15 cellular contexts compared by ENCODE assay signal in the genomic region with DNA sequence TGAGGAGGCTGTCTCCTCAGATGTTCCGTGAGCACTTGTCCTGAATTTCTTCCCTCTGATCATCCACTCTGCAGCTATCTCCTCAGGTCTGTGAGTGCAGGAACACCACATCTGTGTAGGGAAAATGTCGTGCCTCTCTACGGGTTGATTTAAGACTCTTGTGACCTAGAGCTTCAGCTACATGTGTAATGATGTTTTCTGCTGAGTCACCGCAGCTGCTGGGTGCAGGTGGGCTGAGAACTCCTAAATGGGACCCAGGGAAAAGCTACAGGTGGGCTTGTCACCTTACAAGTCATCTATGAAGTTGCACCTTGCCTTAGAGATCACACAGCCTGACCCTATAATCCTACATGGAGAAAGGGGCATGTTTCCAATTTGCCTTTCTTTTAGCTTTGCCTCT.
DNase-seq lines count a peak whose midpoint lies in the region; ATAC-seq and TF ChIP-seq lines count a peak whose summit lies in the region.
"Had no signal": no experiment of that assay in that cellular context is flagged by ENCODE, and none has a peak within 500 bp of the region (broad histone marks: within the 10 kb centered on the region; RNA-seq: fewer than 3 reads in every experiment).

No MANE protein-coding gene starts in this region.

- no peaks in the 10 kb centered on the region for H3K9me3 Mint-ChIP-seq in natural killer cell
- H3K9me3 Mint-ChIP-seq: CD4-positive, alpha-beta T cell; HFFc6; IgD-negative memory B cell had no signal

- H3K27me3 Mint-ChIP-seq in natural killer cell (ENCODE audit: low read depth in 2 of 2): peaks cover 20 to 36% of the 10 kb centered on the region in 2 donors

- intact Hi-C loops in natural killer cell (cut with micrococcal nuclease): no loop called here

- no peak overlapping the region for H3K4me3 Mint-ChIP-seq in natural killer cell
- H3K4me3 Mint-ChIP-seq: CD4-positive, alpha-beta T cell; HFFc6; IgD-negative memory B cell had no signal

- DNase-seq in DMS53 treated with DMSO at 0.1 percent for 48 hours (lab: John Stamatoyannopoulos, UW; ENCODE audit: unreplicated experiment) (peak; percentile 1), NCI-H69 (lab: John Stamatoyannopoulos, UW) (peak; percentile 17), left kidney (ENCODE audit: low read depth, low spot score) (peak; percentile 63), natural killer cell (no peak), NCI-H1436 treated with DMSO at 0.1 percent for 48 hours (lab: John Stamatoyannopoulos, UW) (no peak)
- DNase-seq: AML-193; Caco-2; CD4-positive, alpha-beta T cell; DMS79 treated with DMSO at 0.1 percent for 48 hours; GF-D8; HFFc6; KG1 had no signal

- no peak overlapping the region for H3K27ac Mint-ChIP-seq in natural killer cell
- H3K27ac Mint-ChIP-seq: CD4-positive, alpha-beta T cell; HFFc6; IgD-negative memory B cell had no signal

- ATAC-seq in natural killer cell (no peak), GM18511 (IDR thresholded peaks at IDR 0.05; ENCODE audit: unreplicated experiment) (no peak)
- ATAC-seq: HCT116 had no signal

- no peaks in the 10 kb centered on the region for H3K36me3 Mint-ChIP-seq in natural killer cell
- H3K36me3 Mint-ChIP-seq: IgD-negative memory B cell had no signal

- no peaks in the 10 kb centered on the region for H3K4me1 Mint-ChIP-seq in natural killer cell
- H3K4me1 Mint-ChIP-seq: IgD-negative memory B cell had no signal

- TF ChIP-seq CTCF in natural killer cell (IDR thresholded peaks at IDR 0.05): no peak

Comparison
In these comparisons a context has a peak if more than half of its experiments do, and no peak if none do; other contexts are left out.
1. DNase-seq: peak in DMS53 treated with DMSO at 0.1 percent for 48 hours (single experiment), NCI-H69 (single experiment) and left kidney (single experiment); none in natural killer cell (single experiment) and NCI-H1436 treated with DMSO at 0.1 percent for 48 hours (single experiment).